8 cellular contexts compared by ENCODE assay signal in the genomic region with DNA sequence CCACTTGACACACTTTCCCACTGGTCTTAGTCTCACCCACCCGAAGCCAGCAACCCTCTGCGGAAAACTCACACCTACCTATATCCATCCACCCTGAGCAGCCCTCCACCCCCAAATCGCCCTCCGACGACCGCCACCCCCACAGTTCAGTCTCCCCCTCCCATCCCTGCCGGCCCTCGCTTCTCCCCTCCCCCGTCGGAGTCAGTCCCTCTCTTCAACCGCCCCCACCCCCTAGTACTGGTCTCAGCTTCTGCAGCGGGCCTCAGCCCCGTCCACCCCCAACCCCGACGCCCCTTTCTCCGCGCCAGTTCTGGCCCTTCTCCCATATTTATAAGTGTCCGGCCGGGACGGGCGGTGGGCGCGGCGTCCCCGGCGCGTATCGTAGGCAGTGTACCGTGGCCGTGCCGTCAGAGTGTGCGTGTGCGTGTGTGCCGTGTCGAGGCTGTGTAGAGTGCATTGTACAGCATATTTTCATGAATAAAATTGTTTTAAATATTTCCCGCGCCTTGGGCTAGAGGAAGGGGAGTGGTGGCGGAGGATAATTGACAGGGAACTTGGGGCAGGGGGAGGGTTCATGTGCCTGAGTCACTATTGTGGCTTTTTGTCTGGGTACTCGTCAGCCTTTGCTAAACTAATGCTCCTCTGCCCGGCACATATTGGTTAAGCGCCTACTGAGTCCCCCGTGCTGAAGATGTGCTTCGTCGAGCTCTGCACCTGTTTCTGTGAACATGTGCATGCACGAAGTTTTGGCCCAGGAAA. TPM values are rescaled to one million over a fixed set of nuclear protein-coding genes. Genes with fewer than 3 reads are reported as not detected.
A peak's percentile ranks its signal among the peaks of the same experiment; 100 is the strongest.
DNase-seq lines count a peak whose midpoint lies in the region; ATAC-seq and TF ChIP-seq lines count a peak whose summit lies in the region.

No MANE protein-coding gene starts in this region.

- H3K27ac ChIP-seq in SK-N-SH (ENCODE audit: low read depth in 2 of 2, low read length in 1 of 2) (peak overlapping the region in 1 of 2 experiments; percentile 65; a peak in 1 of 4 replicates), substantia nigra (ENCODE audit: low read depth, low read length, poor library complexity, severe bottlenecking) (no peak overlapping the region)

- in situ Hi-C loops in HAP-1 (cut with MboI; ENCODE audit: low sequenced_read_pairs) = no loop called here

- peaks cover 14 to 44% of the 10 kb centered on the region in 2 experiments; a peak in 1 of 4 replicates for H3K4me1 ChIP-seq in SK-N-SH (ENCODE audit: control insufficient read depth in 1 of 2, insufficient read depth in 2 of 2, low read depth in 1 of 2, low read length in 1 of 2)
- peaks cover 2% of the 10 kb centered on the region for H3K4me1 ChIP-seq in HAP-1

- no peaks in the 10 kb centered on the region for H3K9me3 Mint-ChIP-seq in activated T-helper 1 cell treated with anti-CD3 and anti-CD28 coated beads, Interleukin-12 subunit alpha, Interleukin-12 subunit beta, Interleukin-2, Interleukin-4 antibody, amounts not matched to agents 30 ng/mL and 10 ng/mL and 1 ng/mL, durations not matched to agents 14 hours and 24 hours and 36 hours
- H3K9me3 Mint-ChIP-seq in stimulated activated naive CD8-positive, alpha-beta T cell treated with anti-CD3 and anti-CD28 coated beads, Interleukin-15, Interleukin-2, amounts not matched to agents 100 ng/mL and 50 ng/mL, for 24 hours = no peaks in the 10 kb centered on the region

- H3F3A ChIP-seq in SK-N-SH (replicated peaks; ENCODE audit: insufficient read depth) = peaks cover 6% of the 10 kb centered on the region

- H3K4me3 ChIP-seq in SK-N-SH (ENCODE audit: low read depth in 2 of 2, low read length in 1 of 2) (no peak overlapping the region; a peak in 1 of 4 replicates), iPS-18c (ENCODE audit: insufficient read depth, low read depth, low read length) (peak overlapping the region; percentile 42), HAP-1 (no peak overlapping the region)

- H3K4me2 ChIP-seq in SK-N-SH = peak overlapping the region; percentile 73; the same call in 1 of the 2 replicates

- H3K27me3 ChIP-seq in SK-N-SH (ENCODE audit: insufficient read depth) (no peaks in the 10 kb centered on the region), HAP-1 (ENCODE audit: low read depth) (no peaks in the 10 kb centered on the region)

- H3K9ac ChIP-seq in SK-N-SH = peak overlapping the region; percentile 63; the same call in 1 of the 2 replicates

- peak overlapping the region; percentile 62 for H3K4me3 Mint-ChIP-seq in activated T-helper 1 cell treated with anti-CD3 and anti-CD28 coated beads, Interleukin-12 subunit alpha, Interleukin-12 subunit beta, Interleukin-2, Interleukin-4 antibody, amounts not matched to agents 30 ng/mL and 10 ng/mL and 1 ng/mL, durations not matched to agents 14 hours and 24 hours and 36 hours
- peak overlapping the region; percentile 53 for H3K4me3 Mint-ChIP-seq in stimulated activated naive CD8-positive, alpha-beta T cell treated with anti-CD3 and anti-CD28 coated beads, Interleukin-15, Interleukin-2, amounts not matched to agents 100 ng/mL and 50 ng/mL, for 24 hours

- H2AFZ ChIP-seq in SK-N-SH (ENCODE audit: low read depth) = no peak overlapping the region

- peaks cover 61% of the 10 kb centered on the region for H3K27me3 Mint-ChIP-seq in activated T-helper 1 cell treated with anti-CD3 and anti-CD28 coated beads, Interleukin-12 subunit alpha, Interleukin-12 subunit beta, Interleukin-2, Interleukin-4 antibody, amounts not matched to agents 30 ng/mL and 10 ng/mL and 1 ng/mL, durations not matched to agents 14 hours and 24 hours and 36 hours (ENCODE audit: insufficient read depth)
- H3K27me3 Mint-ChIP-seq in stimulated activated naive CD8-positive, alpha-beta T cell treated with anti-CD3 and anti-CD28 coated beads, Interleukin-15, Interleukin-2, amounts not matched to agents 100 ng/mL and 50 ng/mL, for 24 hours = peaks cover 64% of the 10 kb centered on the region

- DNase-seq in SK-N-SH = no peak
- DNase-seq in activated T-helper 1 cell treated with anti-CD3 and anti-CD28 coated beads, Interleukin-12 subunit alpha, Interleukin-12 subunit beta, Interleukin-2, Interleukin-4 antibody, amounts not matched to agents 30 ng/mL and 10 ng/mL and 1 ng/mL, durations not matched to agents 14 hours and 24 hours and 36 hours (ENCODE audit: low spot score) = no peak
- DNase-seq in NCI-H510A (lab: John Stamatoyannopoulos, UW) = no peak
- DNase-seq in substantia nigra (lab: John Stamatoyannopoulos, UW) = no peak
- DNase-seq in HAP-1 (ENCODE audit: low spot score in 2 of 2) = no peak

- H3K4me1 Mint-ChIP-seq in activated T-helper 1 cell treated with anti-CD3 and anti-CD28 coated beads, Interleukin-12 subunit alpha, Interleukin-12 subunit beta, Interleukin-2, Interleukin-4 antibody, amounts not matched to agents 30 ng/mL and 10 ng/mL and 1 ng/mL, durations not matched to agents 14 hours and 24 hours and 36 hours (ENCODE audit: low read depth) = peaks cover 12% of the 10 kb centered on the region
- H3K4me1 Mint-ChIP-seq in stimulated activated naive CD8-positive, alpha-beta T cell treated with anti-CD3 and anti-CD28 coated beads, Interleukin-15, Interleukin-2, amounts not matched to agents 100 ng/mL and 50 ng/mL, for 24 hours (ENCODE audit: low read depth) = peaks cover 16% of the 10 kb centered on the region

- TF ChIP-seq CTCF in SK-N-SH (IDR thresholded peaks at IDR 0.05) = no peak

- no peak for ATAC-seq in SK-N-SH treated with all-trans-retinoic acid at 6 μM for 48 hours

- H3K9me3 ChIP-seq in SK-N-SH (no peaks in the 10 kb centered on the region), iPS-18c (ENCODE audit: control insufficient read depth, insufficient read depth, low read length) (no peaks in the 10 kb centered on the region), HAP-1 (no peaks in the 10 kb centered on the region)

- TF ChIP-seq EP300 in SK-N-SH (IDR thresholded peaks at IDR 0.05; ENCODE audit: borderline replicate concordance in 1 of 2, low read depth in 1 of 2, low read length in 1 of 2) = no peak

- no peaks in the 10 kb centered on the region for H3K36me3 Mint-ChIP-seq in activated T-helper 1 cell treated with anti-CD3 and anti-CD28 coated beads, Interleukin-12 subunit alpha, Interleukin-12 subunit beta, Interleukin-2, Interleukin-4 antibody, amounts not matched to agents 30 ng/mL and 10 ng/mL and 1 ng/mL, durations not matched to agents 14 hours and 24 hours and 36 hours (ENCODE audit: low read depth)
- no peaks in the 10 kb centered on the region for H3K36me3 Mint-ChIP-seq in stimulated activated naive CD8-positive, alpha-beta T cell treated with anti-CD3 and anti-CD28 coated beads, Interleukin-15, Interleukin-2, amounts not matched to agents 100 ng/mL and 50 ng/mL, for 24 hours (ENCODE audit: low read depth)

- H3K9me2 ChIP-seq in SK-N-SH = no peaks in the 10 kb centered on the region

- POLR2A ChIA-PET in SK-N-SH (lab: Yijun Ruan, JAX) = interaction anchor here (1.0 kb wide), 1 partner anchor 21 kb away, joined by 3 read pairs; no protein-coding TSS in a partner anchor

- H3K27ac Mint-ChIP-seq in activated T-helper 1 cell treated with anti-CD3 and anti-CD28 coated beads, Interleukin-12 subunit alpha, Interleukin-12 subunit beta, Interleukin-2, Interleukin-4 antibody, amounts not matched to agents 30 ng/mL and 10 ng/mL and 1 ng/mL, durations not matched to agents 14 hours and 24 hours and 36 hours = no peak overlapping the region
- no peak overlapping the region for H3K27ac Mint-ChIP-seq in stimulated activated naive CD8-positive, alpha-beta T cell treated with anti-CD3 and anti-CD28 coated beads, Interleukin-15, Interleukin-2, amounts not matched to agents 100 ng/mL and 50 ng/mL, for 24 hours

- CTCF ChIA-PET in SK-N-SH (lab: Yijun Ruan, JAX) = interaction anchor here (1.9 kb wide), 1 partner anchor 35 kb away, joined by 8 read pairs; no protein-coding TSS in a partner anchor

- no peak for TF ChIP-seq RAD21 in SK-N-SH (IDR thresholded peaks at IDR 0.05; ENCODE audit: low read length)

- intact Hi-C loops in activated T-helper 1 cell treated with anti-CD3 and anti-CD28 coated beads, Interleukin-12 subunit alpha, Interleukin-12 subunit beta, Interleukin-2, Interleukin-4 antibody, amounts not matched to agents 30 ng/mL and 10 ng/mL and 1 ng/mL, durations not matched to agents 14 hours and 24 hours and 36 hours (cut with micrococcal nuclease) = no loop called here

- H3K79me2 ChIP-seq in SK-N-SH (ENCODE audit: insufficient read depth) = no peaks in the 10 kb centered on the region

- WGBS in SK-N-SH (ENCODE audit: low lambda C conversion rate) = 91% methylated on average over 43 of the region's 45 CpGs

- H4K20me1 ChIP-seq in SK-N-SH (ENCODE audit: insufficient read depth) = no peaks in the 10 kb centered on the region

- no peaks in the 10 kb centered on the region for H3K36me3 ChIP-seq in SK-N-SH (replicated peaks in 1 of 2; ENCODE audit: control insufficient read depth in 1 of 2, insufficient read depth in 2 of 2, low read length in 1 of 2)
- no peaks in the 10 kb centered on the region for H3K36me3 ChIP-seq in HAP-1 (replicated peaks)

TF ChIP-seq in SK-N-SH, 30 proteins besides CTCF, POLR2A, EP300 and RAD21 (continues in another document):
- TF ChIP-seq, protein P1, sequence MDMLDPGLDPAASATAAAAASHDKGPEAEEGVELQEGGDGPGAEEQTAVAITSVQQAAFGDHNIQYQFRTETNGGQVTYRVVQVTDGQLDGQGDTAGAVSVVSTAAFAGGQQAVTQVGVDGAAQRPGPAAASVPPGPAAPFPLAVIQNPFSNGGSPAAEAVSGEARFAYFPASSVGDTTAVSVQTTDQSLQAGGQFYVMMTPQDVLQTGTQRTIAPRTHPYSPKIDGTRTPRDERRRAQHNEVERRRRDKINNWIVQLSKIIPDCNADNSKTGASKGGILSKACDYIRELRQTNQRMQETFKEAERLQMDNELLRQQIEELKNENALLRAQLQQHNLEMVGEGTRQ (IDR thresholded peaks at IDR 0.05; ENCODE audit: borderline replicate concordance, low read depth, low read length) = no peak

TF ChIP-seq in SK-N-SH treated with all-trans-retinoic acid at 6 μM for 48 hours, 23 proteins besides CTCF, POLR2A, EP300 and RAD21 (continues in another document):
- no peak for TF ChIP-seq ZFP30 (CRISPR knock-in tag; IDR thresholded peaks at IDR 0.05)
- TF ChIP-seq TCF4 (CRISPR knock-in tag; IDR thresholded peaks at IDR 0.05; ENCODE audit: borderline replicate concordance) = no peak
- no peak for TF ChIP-seq OSR1 (CRISPR knock-in tag; IDR thresholded peaks at IDR 0.05)

RNA-seq across cellular contexts. Expression of a gene that starts 22.0 kb away (rescaled TPM):
- polyA plus RNA-seq in SK-N-SH (2012; rRNA removed) = 0.11 and 0.35 TPM in 2 replicates
- 0.24 and 0.33 TPM in 2 replicates for polyA plus RNA-seq in SK-N-SH (2012; cell fraction: cytosol; rRNA removed)
- 0.50 and 0.55 TPM in 2 replicates for polyA plus RNA-seq in SK-N-SH (2012; cell fraction: nucleus; rRNA removed)
- not detected in 2 replicates for total RNA-seq in activated T-helper 1 cell treated with anti-CD3 and anti-CD28 coated beads, Interleukin-12 subunit alpha, Interleukin-12 subunit beta, Interleukin-2, Interleukin-4 antibody, amounts not matched to agents 30 ng/mL and 10 ng/mL and 1 ng/mL, durations not matched to agents 14 hours and 24 hours and 36 hours
